ENCODE assay signal across 7 cellular contexts in the genomic region with DNA sequence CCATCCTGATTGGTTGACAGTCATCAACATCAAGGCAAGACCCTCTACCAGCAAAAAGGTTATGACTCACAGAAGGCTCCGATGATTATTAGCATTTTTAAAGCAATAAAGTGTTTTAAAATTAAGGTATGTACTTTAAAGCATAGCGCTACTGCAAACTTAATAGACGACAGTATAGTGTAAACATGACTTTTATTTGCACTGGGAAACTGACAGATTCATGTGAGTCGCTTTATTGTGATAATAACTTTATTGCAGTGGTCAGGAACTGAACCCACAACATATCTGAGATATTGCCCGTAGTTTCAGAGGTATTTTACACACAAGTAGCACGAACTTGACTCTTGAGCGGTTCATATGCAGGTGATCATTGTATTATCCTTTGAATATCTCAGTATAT.
"Had no signal": no experiment of that assay in that cellular context is flagged by ENCODE, and none has a peak within 500 bp of the region (broad histone marks: within the 10 kb centered on the region; RNA-seq: fewer than 3 reads in every experiment).

No MANE protein-coding gene starts in this region.

- H3K9me3 ChIP-seq: HAP-1 had no signal

- ATAC-seq: GM23338, HCT116, HepG2 had no signal

- H3K4me1 ChIP-seq: HAP-1 had no signal

- H3K4me3 Mint-ChIP-seq: GM23338, IgD-negative memory B cell had no signal

- H3K4me1 Mint-ChIP-seq: IgD-negative memory B cell had no signal

- H3K36me3 Mint-ChIP-seq: IgD-negative memory B cell had no signal

- H3K4me3 ChIP-seq: GM23338, HAP-1 had no signal

- H3K27ac Mint-ChIP-seq: GM23338, IgD-negative memory B cell had no signal

- H3K36me3 ChIP-seq: HAP-1 had no signal

- DNase-seq: KBM-7 had no signal

- H3K27ac ChIP-seq: HL-60 had no signal
